In genomic region chr7:123823898-123824753, GRCh38 we compare ENCODE assay signal across 12 cellular contexts. TPM values are rescaled to one million over a fixed set of nuclear protein-coding genes. Genes with fewer than 3 reads are reported as not detected.
A peak's percentile ranks its signal among the peaks of the same experiment; 100 is the strongest.
DNase-seq lines count a peak whose midpoint lies in the region; ATAC-seq, FAIRE-seq and TF ChIP-seq lines count a peak whose summit lies in the region.
"Had no signal": no experiment of that assay in that cellular context is flagged by ENCODE, and none has a peak within 500 bp of the region (broad histone marks: within the 10 kb centered on the region; RNA-seq: fewer than 3 reads in every experiment).

No MANE protein-coding gene starts in this region.

- TF ChIP-seq POLR2A in spleen (IDR thresholded peaks at IDR 0.05): no peak

- TF ChIP-seq CTCF in D721Med (IDR thresholded peaks at IDR 0.05; ENCODE audit: insufficient read depth, missing control alignments): no peak
- no peak for TF ChIP-seq CTCF in spleen (IDR thresholded peaks at IDR 0.05 in 8 of 11, conservative IDR thresholded peaks at IDR 0.05 in 3 of 11)

- CTCF ChIA-PET in activated CD4-positive, alpha-beta memory T cell treated with anti-CD3 and anti-CD28 coated beads, Interleukin-2, amount 10 ng/mL, durations not matched to agents 7 days and 5 days (lab: Charles Lee): no interaction called here

- H3K27me3 ChIP-seq in spleen (replicated peaks in 1 of 7): no peaks in the 10 kb centered on the region
- H3K27me3 ChIP-seq: cardiac muscle cell had no signal

- H3K9me3 ChIP-seq in spleen: no peaks in the 10 kb centered on the region

- no peaks in the 10 kb centered on the region for H3K36me3 ChIP-seq in spleen
- H3K36me3 ChIP-seq: cardiac muscle cell had no signal

- no peak overlapping the region for H3K27ac Mint-ChIP-seq in activated CD4-positive, alpha-beta memory T cell treated with anti-CD3 and anti-CD28 coated beads, Interleukin-2, amount 10 ng/mL, durations not matched to agents 7 days and 5 days

- peaks cover 11% of the 10 kb centered on the region for H3K4me1 Mint-ChIP-seq in activated CD4-positive, alpha-beta memory T cell treated with anti-CD3 and anti-CD28 coated beads, Interleukin-2, amount 10 ng/mL, durations not matched to agents 7 days and 5 days

- intact Hi-C loops in spleen (cut with DNase I; ENCODE audit: low total_unique reads): no loop called here

- DNase-seq in GM19240 (ENCODE audit: insufficient read length, low spot score): peak; percentile 11
- peak; percentile 21 for DNase-seq in activated CD4-positive, alpha-beta memory T cell treated with anti-CD3 and anti-CD28 coated beads, Interleukin-2, amount 10 ng/mL, durations not matched to agents 7 days and 5 days
- peak; percentile 13 to 32 for DNase-seq in stimulated activated CD8-positive, alpha-beta memory T cell treated with anti-CD3 and anti-CD28 coated beads, Interleukin-2, amount 100 ng/mL, for 48 hours (ENCODE audit: low read depth in 2 of 2)
- no peak for DNase-seq in NCI-H146 treated with DMSO at 0.1 percent for 48 hours (lab: John Stamatoyannopoulos, UW; ENCODE audit: unreplicated experiment)
- DNase-seq in D721Med (ENCODE audit: insufficient read length, low spot score): no peak
- no peak for DNase-seq in spleen
- DNase-seq in NCI-H446 (lab: John Stamatoyannopoulos, UW): no peak
- DNase-seq: HCEC 1CT had no signal

- 39 to 58% (median 49%) methylated on average over 3 of the region's 3 CpGs for WGBS in spleen, 5 donors

- no peaks in the 10 kb centered on the region for H3K4me1 ChIP-seq in spleen

- FAIRE-seq in D721Med (lab: Jason Lieb, UNC): no peak

- H3K27ac ChIP-seq in spleen: no peak overlapping the region
- H3K27ac ChIP-seq: cardiac muscle cell had no signal

- H3K9me3 Mint-ChIP-seq in activated CD4-positive, alpha-beta memory T cell treated with anti-CD3 and anti-CD28 coated beads, Interleukin-2, amount 10 ng/mL, durations not matched to agents 7 days and 5 days: no peaks in the 10 kb centered on the region

- no peaks in the 10 kb centered on the region for H3K36me3 Mint-ChIP-seq in activated CD4-positive, alpha-beta memory T cell treated with anti-CD3 and anti-CD28 coated beads, Interleukin-2, amount 10 ng/mL, durations not matched to agents 7 days and 5 days (ENCODE audit: low read depth)

- POLR2A ChIA-PET in activated CD4-positive, alpha-beta memory T cell treated with anti-CD3 and anti-CD28 coated beads, Interleukin-2, amount 10 ng/mL, durations not matched to agents 7 days and 5 days (lab: Charles Lee): no interaction called here

- H3K27me3 Mint-ChIP-seq in activated CD4-positive, alpha-beta memory T cell treated with anti-CD3 and anti-CD28 coated beads, Interleukin-2, amount 10 ng/mL, durations not matched to agents 7 days and 5 days: no peaks in the 10 kb centered on the region

- no peak overlapping the region for H3K4me3 Mint-ChIP-seq in activated CD4-positive, alpha-beta memory T cell treated with anti-CD3 and anti-CD28 coated beads, Interleukin-2, amount 10 ng/mL, durations not matched to agents 7 days and 5 days

- H3K4me3 ChIP-seq in spleen: no peak overlapping the region
- H3K4me3 ChIP-seq: cardiac muscle cell had no signal

- ATAC-seq in HG02938 (IDR thresholded peaks at IDR 0.05; ENCODE audit: unreplicated experiment): peak; percentile 95
- ATAC-seq: Panc1 had no signal

RNA-seq across cellular contexts. Expression of gene HYAL4, which starts 20.8 kb away (rescaled TPM):
- total RNA-seq in activated CD4-positive, alpha-beta memory T cell treated with anti-CD3 and anti-CD28 coated beads, Interleukin-2, amount 10 ng/mL, durations not matched to agents 7 days and 5 days: not detected
- under 1 TPM in 1 of 7 donors, not detected in 6; 0.26 TPM for total RNA-seq in spleen
- polyA plus RNA-seq in spleen: not detected
- total RNA-seq: cardiac muscle cell, kidney epithelial cell had no signal
- polyA plus RNA-seq: cardiac muscle cell had no signal

Comparison
In these comparisons a context has a peak if more than half of its experiments do, and no peak if none do; other contexts are left out.
1. DNase-seq: peak in GM19240 (single experiment), activated CD4-positive, alpha-beta memory T cell treated with anti-CD3 and anti-CD28 coated beads, Interleukin-2, amount 10 ng/mL, durations not matched to agents 7 days and 5 days (single experiment) and stimulated activated CD8-positive, alpha-beta memory T cell treated with anti-CD3 and anti-CD28 coated beads, Interleukin-2, amount 100 ng/mL, for 48 hours (2 of 2); none in NCI-H146 treated with DMSO at 0.1 percent for 48 hours (single experiment), D721Med (single experiment), spleen (single experiment) and NCI-H446 (0 of 2).